In genomic region chr20:48944663-48945297, GRCh38 we compare ENCODE assay signal across 25 cellular contexts. TPM values are rescaled to one million over a fixed set of nuclear protein-coding genes. Genes with fewer than 3 reads are reported as not detected.
A peak's percentile ranks its signal among the peaks of the same experiment; 100 is the strongest.
DNase-seq lines count a peak whose midpoint lies in the region; ATAC-seq and TF ChIP-seq lines count a peak whose summit lies in the region.
"Had no signal": no experiment of that assay in that cellular context is flagged by ENCODE, and none has a peak within 500 bp of the region (broad histone marks: within the 10 kb centered on the region; RNA-seq: fewer than 3 reads in every experiment).

No MANE protein-coding gene starts in this region.

- H3K9me3 ChIP-seq in Caco-2: no peaks in the 10 kb centered on the region
- no peaks in the 10 kb centered on the region for H3K9me3 ChIP-seq in smooth muscle cell (replicated peaks; ENCODE audit: low read depth)
- H3K9me3 ChIP-seq: neutrophil, thoracic aorta had no signal

- peaks cover 90% of the 10 kb centered on the region for H4K20me1 ChIP-seq in smooth muscle cell (ENCODE audit: low read depth)

- peaks cover 12% of the 10 kb centered on the region for H3K4me1 ChIP-seq in Caco-2
- H3K4me1 ChIP-seq in smooth muscle cell (ENCODE audit: low read depth): no peaks in the 10 kb centered on the region

- H3K27me3 ChIP-seq in Caco-2 (replicated peaks; ENCODE audit: control insufficient read depth, insufficient read depth, low read length) (no peaks in the 10 kb centered on the region), smooth muscle cell (ENCODE audit: low read depth) (no peaks in the 10 kb centered on the region)
- H3K27me3 ChIP-seq: neutrophil had no signal

- H3K4me2 ChIP-seq in smooth muscle cell: no peak overlapping the region

- DNase-seq in Caco-2: no peak
- peak; percentile 36 for DNase-seq in NCI-H524 treated with DMSO at 0.1 percent for 48 hours (lab: John Stamatoyannopoulos, UW)
- DNase-seq in smooth muscle cell (lab: John Stamatoyannopoulos, UW; ENCODE audit: unreplicated experiment): no peak
- no peak for DNase-seq in activated CD4-positive, alpha-beta T cell treated with anti-CD3 and anti-CD28 coated beads for 4 hours
- DNase-seq in epidermal melanocyte (ENCODE audit: insufficient read length, low spot score): no peak
- DNase-seq in NCI-H1417 treated with DMSO at 0.1 percent for 48 hours (lab: John Stamatoyannopoulos, UW): no peak
- DNase-seq: activated CD4-positive, alpha-beta memory T cell treated with anti-CD3 and anti-CD28 coated beads, Interleukin-2, amount 10 ng/mL, durations not matched to agents 7 days and 5 days; activated effector memory CD4-positive, alpha-beta T cell treated with anti-CD3 and anti-CD28 coated beads, Interleukin-2, amount 50 U/mL, for 16 hours; activated naive CD8-positive, alpha-beta T cell treated with anti-CD3 and anti-CD28 coated beads, Interleukin-2, amount 10 ng/mL, durations not matched to agents 7 days and 5 days; CD4-positive, alpha-beta T cell; GF-D8; Kasumi-1; NCI-H1048; NCI-H2029; NCI-H226; NCI-H774; small intestine; stimulated activated CD4-positive, alpha-beta T cell treated with anti-CD3 and anti-CD28 coated beads, Interleukin-2, amount 100 ng/mL, for 48 hours; T-helper 9 cell had no signal

- H3K9me3 Mint-ChIP-seq in Caco-2 (ENCODE audit: unreplicated experiment): no peaks in the 10 kb centered on the region
- H3K9me3 Mint-ChIP-seq in brain: no peaks in the 10 kb centered on the region
- H3K9me3 Mint-ChIP-seq: activated CD4-positive, alpha-beta memory T cell treated with anti-CD3 and anti-CD28 coated beads, Interleukin-2, amount 10 ng/mL, durations not matched to agents 7 days and 5 days; activated naive CD8-positive, alpha-beta T cell treated with anti-CD3 and anti-CD28 coated beads, Interleukin-2, amount 10 ng/mL, durations not matched to agents 7 days and 5 days; CD4-positive, alpha-beta T cell; central memory CD8-positive, alpha-beta T cell; stimulated activated effector memory CD8-positive, alpha-beta T cell treated with anti-CD3 and anti-CD28 coated beads, Interleukin-12 subunit alpha, Interleukin-12 subunit beta, amount 100 ng/mL, for 72 hours had no signal

- peaks cover 60% of the 10 kb centered on the region for H3K36me3 Mint-ChIP-seq in Caco-2 (ENCODE audit: insufficient read depth, unreplicated experiment)
- peaks cover 10% of the 10 kb centered on the region for H3K36me3 Mint-ChIP-seq in brain

- peaks cover 8% of the 10 kb centered on the region; the same call in 1 of the 2 replicates for H3K36me3 ChIP-seq in Caco-2 (ENCODE audit: control insufficient read depth, insufficient read depth, low read length)
- peaks cover 8% of the 10 kb centered on the region for H3K36me3 ChIP-seq in smooth muscle cell (ENCODE audit: low read depth)

- no peak overlapping the region for H2AFZ ChIP-seq in smooth muscle cell (ENCODE audit: low read depth)

- POLR2A ChIA-PET in Caco-2 (lab: Charles Lee): no interaction called here

- no peak overlapping the region for H3K4me3 ChIP-seq in Caco-2 (ENCODE audit: low read depth, low read length)
- no peak overlapping the region for H3K4me3 ChIP-seq in smooth muscle cell
- H3K4me3 ChIP-seq: thoracic aorta had no signal

- H3K4me1 Mint-ChIP-seq in Caco-2 (ENCODE audit: low read depth, unreplicated experiment) (peaks cover 17% of the 10 kb centered on the region), brain (no peaks in the 10 kb centered on the region)

- no peaks in the 10 kb centered on the region for H3F3A ChIP-seq in smooth muscle cell (ENCODE audit: low read depth)

- peaks cover 30% of the 10 kb centered on the region for H3K79me2 ChIP-seq in smooth muscle cell (ENCODE audit: low read depth)

- BruUV-seq in Caco-2 (replicated peaks; lab: Mats Ljungman, UMichigan): no TSS peak

- peak overlapping the region; percentile 21 for H3K9ac ChIP-seq in smooth muscle cell (ENCODE audit: low read depth)

- H3K27me3 Mint-ChIP-seq in Caco-2 (ENCODE audit: insufficient read depth, unreplicated experiment) (no peaks in the 10 kb centered on the region), brain (no peaks in the 10 kb centered on the region)
- H3K27me3 Mint-ChIP-seq: activated CD4-positive, alpha-beta memory T cell treated with anti-CD3 and anti-CD28 coated beads, Interleukin-2, amount 10 ng/mL, durations not matched to agents 7 days and 5 days; activated naive CD8-positive, alpha-beta T cell treated with anti-CD3 and anti-CD28 coated beads, Interleukin-2, amount 10 ng/mL, durations not matched to agents 7 days and 5 days; CD4-positive, alpha-beta T cell; central memory CD8-positive, alpha-beta T cell had no signal

- WGBS in smooth muscle cell (ENCODE audit: low lambda C conversion rate): 83% methylated on average over 3 of the region's 3 CpGs

- H3K27ac Mint-ChIP-seq in Caco-2 (ENCODE audit: unreplicated experiment) (peak overlapping the region; percentile 59), brain (peak overlapping the region in 3 of 5 experiments; percentile 24 to 67 (median 29))
- H3K27ac Mint-ChIP-seq: activated CD4-positive, alpha-beta memory T cell treated with anti-CD3 and anti-CD28 coated beads, Interleukin-2, amount 10 ng/mL, durations not matched to agents 7 days and 5 days; activated naive CD8-positive, alpha-beta T cell treated with anti-CD3 and anti-CD28 coated beads, Interleukin-2, amount 10 ng/mL, durations not matched to agents 7 days and 5 days; CD4-positive, alpha-beta T cell; stimulated activated effector memory CD8-positive, alpha-beta T cell treated with anti-CD3 and anti-CD28 coated beads, Interleukin-12 subunit alpha, Interleukin-12 subunit beta, amount 100 ng/mL, for 72 hours had no signal

- peak overlapping the region; percentile 71 for H3K27ac ChIP-seq in smooth muscle cell (ENCODE audit: low read depth)
- H3K27ac ChIP-seq: neutrophil, thoracic aorta had no signal

- CTCF ChIA-PET in Caco-2 (lab: Charles Lee): no interaction called here

- intact Hi-C loops in Caco-2 (cut with micrococcal nuclease; ENCODE audit: unreplicated experiment): loop anchor here (2.0 kb wide), 1 partner anchor 22 kb away; no protein-coding TSS in a partner anchor

- no peak for TF ChIP-seq CTCF in Caco-2 (IDR thresholded peaks at IDR 0.05; ENCODE audit: insufficient read depth in 1 of 2, low read depth in 1 of 2, low read length in 1 of 2, severe bottlenecking in 1 of 2, unreplicated experiment in 1 of 2)
- TF ChIP-seq CTCF in brain (conservative IDR thresholded peaks at IDR 0.05): no peak
- no peak for TF ChIP-seq CTCF in smooth muscle cell (IDR thresholded peaks at IDR 0.05; ENCODE audit: borderline replicate concordance, insufficient read depth, poor library complexity, severe bottlenecking)

- H3K4me3 Mint-ChIP-seq in Caco-2 (ENCODE audit: unreplicated experiment) (no peak overlapping the region), brain (no peak overlapping the region)
- H3K4me3 Mint-ChIP-seq: activated CD4-positive, alpha-beta memory T cell treated with anti-CD3 and anti-CD28 coated beads, Interleukin-2, amount 10 ng/mL, durations not matched to agents 7 days and 5 days; activated naive CD8-positive, alpha-beta T cell treated with anti-CD3 and anti-CD28 coated beads, Interleukin-2, amount 10 ng/mL, durations not matched to agents 7 days and 5 days; CD4-positive, alpha-beta T cell; central memory CD8-positive, alpha-beta T cell; stimulated activated effector memory CD8-positive, alpha-beta T cell treated with anti-CD3 and anti-CD28 coated beads, Interleukin-12 subunit alpha, Interleukin-12 subunit beta, amount 100 ng/mL, for 72 hours had no signal

- ATAC-seq in HG03565 (IDR thresholded peaks at IDR 0.05; ENCODE audit: unreplicated experiment): no peak
- ATAC-seq: stimulated activated effector memory CD8-positive, alpha-beta T cell treated with anti-CD3 and anti-CD28 coated beads, Interleukin-12 subunit alpha, Interleukin-12 subunit beta, amount 100 ng/mL, for 72 hours had no signal

RNA-seq across cellular contexts. Expression of gene ARFGEF2, which starts 23.3 kb away (rescaled TPM):
- total RNA-seq in Caco-2 (2022) (78.8 and 83.2 TPM in 2 replicates), smooth muscle cell (29.6 and 34.6 TPM in 2 replicates)
- polyA plus RNA-seq in brain (ENCODE audit: insufficient read depth, low read depth, low replicate concordance) (7.9 TPM), smooth muscle cell (6.5 and 9.4 TPM in 2 replicates)
